ENCODE assay signal across 13 cellular contexts in the genomic region with DNA sequence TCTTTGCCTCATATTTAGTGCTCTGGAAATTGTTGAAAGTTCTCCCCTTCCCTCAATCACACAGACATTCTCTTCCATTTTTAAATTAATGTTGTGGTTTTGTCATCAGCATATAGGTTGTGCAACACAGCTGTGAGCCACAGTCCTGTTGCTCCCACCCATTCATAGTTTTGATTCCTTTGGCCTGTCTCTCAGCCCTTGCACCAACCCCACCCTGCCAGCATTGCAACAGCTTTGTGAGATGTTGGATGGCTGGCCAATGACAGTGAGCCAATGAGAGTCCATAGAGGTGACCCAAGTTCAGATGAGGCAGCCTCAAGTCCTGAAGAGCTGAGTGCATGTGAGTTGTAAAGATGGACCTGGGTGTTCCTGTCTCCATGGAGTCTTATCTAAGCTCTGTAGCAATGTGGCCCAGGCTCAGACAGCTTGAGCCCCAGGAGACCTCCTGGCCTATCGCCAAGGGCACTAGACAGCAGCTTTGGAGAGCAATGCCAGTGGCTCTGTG.
DNase-seq lines count a peak whose midpoint lies in the region; ATAC-seq and TF ChIP-seq lines count a peak whose summit lies in the region.
"Had no signal": no experiment of that assay in that cellular context is flagged by ENCODE, and none has a peak within 500 bp of the region (broad histone marks: within the 10 kb centered on the region; RNA-seq: fewer than 3 reads in every experiment).

No MANE protein-coding gene starts in this region.

- no peak for TF ChIP-seq CTCF in fibroblast of villous mesenchyme (IDR thresholded peaks at IDR 0.05; ENCODE audit: insufficient read depth, low read depth, low read length)

- intact Hi-C loops in head of caudate nucleus (cut with DNase I), result no loop called here

- peak overlapping the region in 1 of 2 donors; percentile 29 for H3K27ac Mint-ChIP-seq in stimulated activated naive CD8-positive, alpha-beta T cell treated with anti-CD3 and anti-CD28 coated beads, Interleukin-15, amount 100 ng/mL, for 72 hours

- H3K4me1 Mint-ChIP-seq in stimulated activated naive CD8-positive, alpha-beta T cell treated with anti-CD3 and anti-CD28 coated beads, Interleukin-15, amount 100 ng/mL, for 72 hours, result peaks cover 49% of the 10 kb centered on the region

- peak; percentile 47 for ATAC-seq in stimulated activated naive CD8-positive, alpha-beta T cell treated with anti-CD3 and anti-CD28 coated beads, Interleukin-15, amount 100 ng/mL, for 72 hours
- no peak for ATAC-seq in stimulated activated naive CD8-positive, alpha-beta T cell treated with anti-CD3 and anti-CD28 coated beads, Interleukin-15, Interleukin-2, amounts not matched to agents 100 U/mL and 50 U/mL, for 24 hours
- ATAC-seq in HG02870 (IDR thresholded peaks at IDR 0.05; ENCODE audit: unreplicated experiment), result no peak

- H3K4me3 Mint-ChIP-seq in stimulated activated naive CD8-positive, alpha-beta T cell treated with anti-CD3 and anti-CD28 coated beads, Interleukin-15, amount 100 ng/mL, for 72 hours, result peak overlapping the region in 1 of 2 donors; percentile 77

- peak in 1 of 2 donors; percentile 38 for DNase-seq in stimulated activated naive CD8-positive, alpha-beta T cell treated with anti-CD3 and anti-CD28 coated beads, Interleukin-15, amount 100 ng/mL, for 72 hours
- DNase-seq in stimulated activated naive CD8-positive, alpha-beta T cell treated with anti-CD3 and anti-CD28 coated beads, Interleukin-15, Interleukin-2, amounts not matched to agents 100 U/mL and 50 U/mL, for 24 hours, result no peak
- peak; percentile 32 for DNase-seq in RPMI7951 (ENCODE audit: low read depth)
- DNase-seq in fibroblast of villous mesenchyme (ENCODE audit: low read depth), result peak; percentile 69
- no peak for DNase-seq in head of caudate nucleus
- no peak for DNase-seq in cerebellar cortex (ENCODE audit: low spot score)
- no peak for DNase-seq in NK-92 treated with Interleukin-12 subunit alpha and Interleukin-12 subunit beta, amount 100 ng/mL, for 24 hours (lab: John Stamatoyannopoulos, UW)
- DNase-seq: activated CD4-positive, alpha-beta T cell treated with anti-CD3 and anti-CD28 coated beads for 48 hours; cortex of kidney; DMS53; NCI-H1930 had no signal

- H3K4me3 ChIP-seq in fibroblast of villous mesenchyme (ENCODE audit: low read depth, low read length), result no peak overlapping the region
- H3K4me3 ChIP-seq: skin epidermis had no signal

- H3K9me3 Mint-ChIP-seq in stimulated activated naive CD8-positive, alpha-beta T cell treated with anti-CD3 and anti-CD28 coated beads, Interleukin-15, amount 100 ng/mL, for 72 hours, result peaks cover 0 to 6% of the 10 kb centered on the region in 2 donors

- no peaks in the 10 kb centered on the region for H3K27me3 Mint-ChIP-seq in stimulated activated naive CD8-positive, alpha-beta T cell treated with anti-CD3 and anti-CD28 coated beads, Interleukin-15, amount 100 ng/mL, for 72 hours

Comparison
In these comparisons a context has a peak if more than half of its experiments do, and no peak if none do; other contexts are left out.
1. DNase-seq: peak in RPMI7951 (single experiment) and fibroblast of villous mesenchyme (single experiment); none in stimulated activated naive CD8-positive, alpha-beta T cell treated with anti-CD3 and anti-CD28 coated beads, Interleukin-15, Interleukin-2, amounts not matched to agents 100 U/mL and 50 U/mL, for 24 hours (single experiment), head of caudate nucleus (0 of 42), cerebellar cortex (single experiment) and NK-92 treated with Interleukin-12 subunit alpha and Interleukin-12 subunit beta, amount 100 ng/mL, for 24 hours (single experiment).